ENCODE assay signal across 5 cellular contexts in the genomic region with DNA sequence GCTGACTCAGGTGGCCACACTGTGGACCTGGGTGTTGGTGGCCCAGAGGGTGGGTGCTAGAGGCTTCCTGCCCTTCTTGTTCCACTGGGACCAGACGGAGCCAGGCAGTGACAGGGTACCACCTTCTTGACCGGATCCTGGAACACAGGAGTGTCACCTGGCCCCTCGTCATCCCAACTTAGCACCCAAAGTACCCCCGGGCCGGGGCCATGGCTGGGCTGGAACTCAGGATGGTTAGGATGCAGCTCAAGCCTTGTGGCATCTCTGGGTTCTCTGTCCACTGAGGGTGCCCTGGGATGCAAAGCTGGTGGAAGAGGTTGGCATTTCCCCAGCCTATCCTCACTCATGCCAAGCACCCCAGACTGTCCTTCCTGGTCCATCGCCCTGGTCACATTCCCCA.
DNase-seq lines count a peak whose midpoint lies in the region; ATAC-seq, FAIRE-seq and TF ChIP-seq lines count a peak whose summit lies in the region.
"Not testable (repeated sequence)": the region's sequence is repeated elsewhere in the genome, so short reads cannot be mapped to it uniquely, and the experiment has no call there.

No MANE protein-coding gene starts in this region.

- BruUV-seq in GM12878 (replicated peaks; lab: Mats Ljungman, UMichigan): not testable (repeated sequence)

- not testable (repeated sequence) for H3K79me1 ChIP-seq in trophoblast cell (ENCODE audit: low read length)

- ATAC-seq in GM12878: not testable (repeated sequence)
- peak; percentile 36 for ATAC-seq in upper lobe of right lung

- H3K9me3 ChIP-seq in DOHH2 (ENCODE audit: control insufficient read depth, insufficient read depth, low read length); OCI-LY1 (ENCODE audit: low read length); GM12878 (replicated peaks; ENCODE audit: control insufficient read depth, insufficient read depth, low read length); trophoblast cell (ENCODE audit: insufficient read depth, low read depth, low read length); upper lobe of right lung: not testable (repeated sequence)

- not testable (repeated sequence) for H3K36me3 ChIP-seq in DOHH2 (ENCODE audit: control insufficient read depth, low read length); OCI-LY1 (ENCODE audit: insufficient read depth, low read length); GM12878 (ENCODE audit: control insufficient read depth in 2 of 2, insufficient read depth in 2 of 2, low read length in 1 of 2); trophoblast cell (ENCODE audit: control insufficient read depth in 1 of 2, insufficient read depth in 2 of 2, low read length in 2 of 2); upper lobe of right lung

- H4K8ac ChIP-seq in trophoblast cell (ENCODE audit: low read depth, low read length): not testable (repeated sequence)

- not testable (repeated sequence) for H3K9ac ChIP-seq in OCI-LY1 (ENCODE audit: low read length); GM12878 (ENCODE audit: control insufficient read depth, insufficient read depth, low read length); trophoblast cell (ENCODE audit: low read length)

- not testable (repeated sequence) for H2BK12ac ChIP-seq in trophoblast cell (ENCODE audit: low read length)

- H4K12ac ChIP-seq in trophoblast cell (ENCODE audit: low read depth, low read length): not testable (repeated sequence)

- POLR2A ChIA-PET in GM12878 (lab: Charles Lee): not testable (repeated sequence)

- not testable (repeated sequence) for TF ChIP-seq EP300 in GM12878 (IDR thresholded peaks at IDR 0.05; ENCODE audit: borderline replicate concordance in 1 of 2, control insufficient read depth in 1 of 2, low read depth in 2 of 2, low read length in 2 of 2)

- FAIRE-seq in GM12878 (lab: Jason Lieb, UNC): not testable (repeated sequence)

- H2BK120ac ChIP-seq in trophoblast cell (ENCODE audit: insufficient read depth, low read length, poor library complexity): not testable (repeated sequence)

- SMC1A ChIA-PET in GM12878 (lab: Charles Lee; ENCODE audit: uncharacterized antibody, unreplicated experiment): not testable (repeated sequence)

- not testable (repeated sequence) for H3K79me2 ChIP-seq in DOHH2 (ENCODE audit: control insufficient read depth, low read length); OCI-LY1 (ENCODE audit: insufficient read depth, low read length); GM12878 (ENCODE audit: control insufficient read depth, insufficient read depth, low read length); trophoblast cell (ENCODE audit: control insufficient read depth, insufficient read depth, low read length, poor library complexity)

- DNase-seq in GM12878 (ENCODE audit: low read depth, low spot score); trophoblast cell; upper lobe of right lung: not testable (repeated sequence)

- not testable (repeated sequence) for H3K27me3 ChIP-seq in DOHH2 (ENCODE audit: control insufficient read depth, low read length); OCI-LY1 (ENCODE audit: insufficient read depth, low read length); GM12878 (replicated peaks in 1 of 2; ENCODE audit: control insufficient read depth in 2 of 2, insufficient read depth in 2 of 2, low read length in 1 of 2); trophoblast cell (ENCODE audit: insufficient read depth, low read length); upper lobe of right lung

- TF ChIP-seq CTCF in DOHH2 (IDR thresholded peaks at IDR 0.05; ENCODE audit: low read depth, low read length, poor library complexity, severe bottlenecking); OCI-LY1 (IDR thresholded peaks at IDR 0.05; ENCODE audit: low read length); GM12878 (IDR thresholded peaks at IDR 0.05 in 2 of 3, conservative IDR thresholded peaks at IDR 0.05 in 1 of 3; ENCODE audit: control insufficient read depth in 2 of 3, extremely low read depth in 1 of 3, insufficient read depth in 1 of 3, low read depth in 3 of 3, low read length in 3 of 3); upper lobe of right lung (IDR thresholded peaks at IDR 0.05): not testable (repeated sequence)

- TF ChIP-seq POLR2A in GM12878 (IDR thresholded peaks at IDR 0.05; ENCODE audit: low read depth, low read length): not testable (repeated sequence)

- TF ChIP-seq RAD21 in GM12878 (IDR thresholded peaks at IDR 0.05; ENCODE audit: insufficient read depth, low read depth, low read length): not testable (repeated sequence)

- not testable (repeated sequence) for H3K14ac ChIP-seq in trophoblast cell (ENCODE audit: low read length)

- H2BK5ac ChIP-seq in trophoblast cell (ENCODE audit: low read depth, low read length, poor library complexity): not testable (repeated sequence)

- RAD21 ChIA-PET in GM12878 (lab: Charles Lee; ENCODE audit: unreplicated experiment): not testable (repeated sequence)

- peaks cover 27% of the 10 kb centered on the region for H3F3A ChIP-seq in DOHH2 (ENCODE audit: control insufficient read depth, insufficient read depth)
- H3F3A ChIP-seq in OCI-LY1 (ENCODE audit: insufficient read depth, low read length): not testable (repeated sequence)

- intact Hi-C loops in GM12878 (cut with micrococcal nuclease; ENCODE audit: unreplicated experiment); upper lobe of right lung (cut with DNase I): not testable (repeated sequence)

- H3K4me1 ChIP-seq in DOHH2 (ENCODE audit: control insufficient read depth, low read length): peaks cover 63% of the 10 kb centered on the region
- H3K4me1 ChIP-seq in OCI-LY1 (ENCODE audit: insufficient read depth, low read length, severe bottlenecking): peaks cover 58% of the 10 kb centered on the region
- H3K4me1 ChIP-seq in GM12878 (ENCODE audit: control insufficient read depth, insufficient read depth, low read length): peaks cover 49% of the 10 kb centered on the region
- not testable (repeated sequence) for H3K4me1 ChIP-seq in trophoblast cell (ENCODE audit: control insufficient read depth in 1 of 2, insufficient read depth in 2 of 2, low read length in 2 of 2); upper lobe of right lung

- H3K27ac ChIP-seq in DOHH2 (ENCODE audit: low read depth, low read length) (peak overlapping the region; percentile 90), OCI-LY1 (ENCODE audit: low read depth, low read length, poor library complexity, severe bottlenecking) (peak overlapping the region; percentile 92), GM12878 (ENCODE audit: control insufficient read depth, insufficient read depth) (peak overlapping the region; percentile 77)
- H3K27ac ChIP-seq in trophoblast cell (ENCODE audit: low read depth, low read length); upper lobe of right lung: not testable (repeated sequence)

- CTCF ChIA-PET in GM12878 (lab: Yijun Ruan, JAX): not testable (repeated sequence)

- not testable (repeated sequence) for H3K4ac ChIP-seq in trophoblast cell (ENCODE audit: low read depth, low read length)

- H4K20me1 ChIP-seq in DOHH2 (ENCODE audit: control insufficient read depth, insufficient read depth, low read depth, low read length); OCI-LY1 (ENCODE audit: insufficient read depth, low read length); GM12878 (ENCODE audit: control insufficient read depth, insufficient read depth): not testable (repeated sequence)

- not testable (repeated sequence) for H4K91ac ChIP-seq in trophoblast cell (ENCODE audit: low read depth, low read length)

- not testable (repeated sequence) for H3K18ac ChIP-seq in trophoblast cell (ENCODE audit: low read length)

- not testable (repeated sequence) for H2AFZ ChIP-seq in OCI-LY1 (ENCODE audit: low read length); GM12878 (ENCODE audit: control insufficient read depth, low read depth, low read length); trophoblast cell (ENCODE audit: insufficient read depth, low read length, poor library complexity)

- H3K23ac ChIP-seq in trophoblast cell (ENCODE audit: low read length): not testable (repeated sequence)

- not testable (repeated sequence) for H2AK5ac ChIP-seq in trophoblast cell (ENCODE audit: low read length)

- peak overlapping the region; percentile 64 for H3K4me3 ChIP-seq in DOHH2 (ENCODE audit: low read length)
- not testable (repeated sequence) for H3K4me3 ChIP-seq in OCI-LY1 (ENCODE audit: low read depth, low read length, poor library complexity, severe bottlenecking); GM12878; upper lobe of right lung
- peak overlapping the region; percentile 21 for H3K4me3 ChIP-seq in trophoblast cell (ENCODE audit: low read depth, low read length)

- WGBS in GM12878 (ENCODE audit: insufficient coverage, insufficient replicate concordance, low lambda C conversion rate, missing lambda C conversion rate): 51% methylated on average over 6 of the region's 6 CpGs
- WGBS in trophoblast cell (ENCODE audit: extremely low coverage, insufficient coverage, insufficient read length): no CpG with 5 or more reads among the region's 6 CpGs

- in situ Hi-C loops in GM12878 (cut with MboI): not testable (repeated sequence)

- not testable (repeated sequence) for H3K9me2 ChIP-seq in DOHH2 (replicated peaks; ENCODE audit: control insufficient read depth, low read length); OCI-LY1 (ENCODE audit: low read depth, low read length)

- H3K4me2 ChIP-seq in DOHH2 (ENCODE audit: low read length) (peak overlapping the region; percentile 78), GM12878 (ENCODE audit: control insufficient read depth, insufficient read depth) (0 out of 2 replicates have a peak overlapping the region, but pooled peaks have one; percentile 58)
- H3K4me2 ChIP-seq in OCI-LY1 (ENCODE audit: low read length); trophoblast cell (ENCODE audit: low read length): not testable (repeated sequence)
